ENCODE assay signal across 15 cellular contexts in the genomic region with DNA sequence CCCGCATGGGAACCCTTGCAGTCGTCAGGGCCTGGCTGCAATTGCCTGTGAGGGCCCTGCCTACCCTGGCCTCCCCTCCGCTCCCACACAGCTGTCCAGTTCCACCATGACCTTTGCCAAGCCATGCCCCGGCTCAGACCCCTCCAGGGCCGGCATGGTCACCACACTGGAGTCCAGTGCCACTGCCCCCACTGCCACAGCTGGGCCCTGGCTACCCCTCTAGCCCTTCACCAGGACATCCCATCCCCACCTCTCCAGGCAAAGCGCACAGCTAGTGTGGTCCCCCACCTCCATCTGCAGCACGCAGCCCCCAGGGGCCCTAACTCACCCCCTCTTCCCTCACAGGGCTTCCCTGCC.
A peak's percentile ranks its signal among the peaks of the same experiment; 100 is the strongest.
DNase-seq lines count a peak whose midpoint lies in the region; ATAC-seq and TF ChIP-seq lines count a peak whose summit lies in the region.
"Had no signal": no experiment of that assay in that cellular context is flagged by ENCODE, and none has a peak within 500 bp of the region (broad histone marks: within the 10 kb centered on the region; RNA-seq: fewer than 3 reads in every experiment).

No MANE protein-coding gene starts in this region.

- H3K9me3 ChIP-seq in BLaER1 treated with 17β-estradiol and CSF1 and Interleukin-3, amounts not matched to agents 10 nM and 100 nM (replicated peaks in 1 of 11): no peaks in the 10 kb centered on the region
- no peaks in the 10 kb centered on the region for H3K9me3 ChIP-seq in HUES48 (ENCODE audit: control insufficient read depth, insufficient read depth, low read length)
- H3K9me3 ChIP-seq: BE2C, uterus had no signal

- peaks cover 0 to 14% (median 0%) of the 10 kb centered on the region in 11 experiments; a peak in 2 of 22 replicates for H4K20me1 ChIP-seq in BLaER1 treated with 17β-estradiol and CSF1 and Interleukin-3, amounts not matched to agents 10 nM and 100 nM

- peaks cover 0 to 9% (median 0%) of the 10 kb centered on the region in 11 experiments; a peak in 2 of 22 replicates for H3K36me3 ChIP-seq in BLaER1 treated with 17β-estradiol and CSF1 and Interleukin-3, amounts not matched to agents 10 nM and 100 nM
- H3K36me3 ChIP-seq in HUES48 (ENCODE audit: control insufficient read depth, insufficient read depth, low read length): no peaks in the 10 kb centered on the region
- H3K36me3 ChIP-seq: BE2C, uterus had no signal

- H3K4me3 ChIP-seq in BLaER1 treated with 17β-estradiol and CSF1 and Interleukin-3, amounts not matched to agents 10 nM and 100 nM: peak overlapping the region in 7 of 10 experiments; percentile 17 to 75 (median 54); a peak in 12 of 20 replicates
- H3K4me3 ChIP-seq in HUES48 (ENCODE audit: low read depth, low read length): no peak overlapping the region
- H3K4me3 ChIP-seq: GM12878, uterus had no signal

- H3K9ac ChIP-seq in BLaER1 treated with 17β-estradiol and CSF1 and Interleukin-3, amounts not matched to agents 10 nM and 100 nM: peak overlapping the region in 8 of 11 experiments; percentile 41 to 87 (median 65); a peak in 15 of 22 replicates
- H3K9ac ChIP-seq in HUES48 (ENCODE audit: low read depth, low read length): no peak overlapping the region

- peak overlapping the region in 8 of 11 experiments; percentile 19 to 96 (median 81); a peak in 14 of 22 replicates for H3K27ac ChIP-seq in BLaER1 treated with 17β-estradiol and CSF1 and Interleukin-3, amounts not matched to agents 10 nM and 100 nM
- peak overlapping the region; percentile 11 for H3K27ac ChIP-seq in HUES48 (ENCODE audit: low read depth, low read length)
- H3K27ac ChIP-seq: uterus had no signal

- TF ChIP-seq CTCF in chondrocyte (IDR thresholded peaks at IDR 0.05): no peak

- peaks cover 20% of the 10 kb centered on the region for H3K4me1 Mint-ChIP-seq in chondrocyte (ENCODE audit: low read depth)

- no peaks in the 10 kb centered on the region for H3K36me3 Mint-ChIP-seq in chondrocyte (ENCODE audit: low read depth)

- H3K4me1 ChIP-seq in BLaER1 treated with 17β-estradiol and CSF1 and Interleukin-3, amounts not matched to agents 10 nM and 100 nM: peaks cover 55 to 100% (median 100%) of the 10 kb centered on the region in 10 experiments
- peaks cover 20% of the 10 kb centered on the region for H3K4me1 ChIP-seq in HUES48 (ENCODE audit: control insufficient read depth, insufficient read depth, low read length)

- peak; percentile 82 for DNase-seq in chondrocyte (ENCODE audit: low spot score)
- peak; percentile 87 for DNase-seq in mesenteric fat pad (ENCODE audit: low spot score)
- no peak for DNase-seq in stimulated activated naive CD4-positive, alpha-beta T cell (lab: John Stamatoyannopoulos, UW)
- no peak for DNase-seq in NCI-H146 treated with DMSO at 0.1 percent for 48 hours (lab: John Stamatoyannopoulos, UW; ENCODE audit: unreplicated experiment)
- DNase-seq: DMS79 treated with DMSO at 0.1 percent for 48 hours; effector CD8-positive, alpha-beta T cell; T-helper 2 cell had no signal

- no peak overlapping the region for H3K4me3 Mint-ChIP-seq in chondrocyte (ENCODE audit: unreplicated experiment)
- H3K4me3 Mint-ChIP-seq: activated CD4-positive, alpha-beta T cell treated with anti-CD3 and anti-CD28 coated beads, Interleukin-2, amount 10 ng/mL, durations not matched to agents 7 days and 5 days had no signal

- ATAC-seq in HG03095 (IDR thresholded peaks at IDR 0.05; ENCODE audit: unreplicated experiment) (no peak), GM19467 (IDR thresholded peaks at IDR 0.05; ENCODE audit: unreplicated experiment) (no peak)

- H3K9me3 Mint-ChIP-seq in chondrocyte (ENCODE audit: low read depth): no peaks in the 10 kb centered on the region
- H3K9me3 Mint-ChIP-seq: activated CD4-positive, alpha-beta T cell treated with anti-CD3 and anti-CD28 coated beads, Interleukin-2, amount 10 ng/mL, durations not matched to agents 7 days and 5 days had no signal

- H3K27me3 Mint-ChIP-seq in chondrocyte (ENCODE audit: low read depth): no peaks in the 10 kb centered on the region
- H3K27me3 Mint-ChIP-seq: activated CD4-positive, alpha-beta T cell treated with anti-CD3 and anti-CD28 coated beads, Interleukin-2, amount 10 ng/mL, durations not matched to agents 7 days and 5 days had no signal

- H3K27me3 ChIP-seq in BLaER1 treated with 17β-estradiol and CSF1 and Interleukin-3, amounts not matched to agents 10 nM and 100 nM: peaks cover 0 to 61% (median 0%) of the 10 kb centered on the region in 11 experiments; a peak in 5 of 22 replicates
- no peaks in the 10 kb centered on the region for H3K27me3 ChIP-seq in HUES48 (ENCODE audit: control insufficient read depth, insufficient read depth, low read length)
- H3K27me3 ChIP-seq: BE2C, uterus had no signal

- H3K27ac Mint-ChIP-seq in chondrocyte (ENCODE audit: unreplicated experiment): no peak overlapping the region

- peak overlapping the region; percentile 15 to 99 (median 90); a peak in 21 of 22 replicates for H3K4me2 ChIP-seq in BLaER1 treated with 17β-estradiol and CSF1 and Interleukin-3, amounts not matched to agents 10 nM and 100 nM

Comparison
In these comparisons a context has a peak if more than half of its experiments do, and no peak if none do; other contexts are left out.
1. DNase-seq: peak in chondrocyte (single experiment) and mesenteric fat pad (single experiment); none in stimulated activated naive CD4-positive, alpha-beta T cell (0 of 6) and NCI-H146 treated with DMSO at 0.1 percent for 48 hours (single experiment).